ENCODE assay signal across 8 cellular contexts in genomic region chr5:119022017-119022745, GRCh38.
DNase-seq lines count a peak whose midpoint lies in the region; ATAC-seq and TF ChIP-seq lines count a peak whose summit lies in the region.

No MANE protein-coding gene starts in this region.

- no peak for TF ChIP-seq POLR2A in erythroblast (IDR thresholded peaks at IDR 0.05; ENCODE audit: low read length)

- DNase-seq in CD1c-positive myeloid dendritic cell (ENCODE audit: extremely low spot score) (peak; percentile 45), RPMI8226 (peak; percentile 35), erythroblast (lab: John Stamatoyannopoulos, UW) (peak; percentile 40 to 46), putamen (ENCODE audit: low spot score) (peak; percentile 13), T1000 (lab: John Stamatoyannopoulos, UW) (no peak), NCI-H1092 (lab: John Stamatoyannopoulos, UW) (no peak)

- ATAC-seq in GM18861 (IDR thresholded peaks at IDR 0.05; ENCODE audit: unreplicated experiment) (peak; percentile 82), HG03097 (IDR thresholded peaks at IDR 0.05; ENCODE audit: low FRiP score, unreplicated experiment) (peak; percentile 49)

Comparison
In these comparisons a context has a peak if more than half of its experiments do, and no peak if none do; other contexts are left out.
1. DNase-seq: peak in CD1c-positive myeloid dendritic cell (single experiment), RPMI8226 (single experiment), erythroblast (2 of 2) and putamen (single experiment); none in T1000 (single experiment) and NCI-H1092 (single experiment).